ENCODE assay signal across 9 cellular contexts in genomic region chr22:37777122-37777687, GRCh38. TPM values are rescaled to one million over a fixed set of nuclear protein-coding genes. Genes with fewer than 3 reads are reported as not detected.
A peak's percentile ranks its signal among the peaks of the same experiment; 100 is the strongest.
DNase-seq lines count a peak whose midpoint lies in the region; ATAC-seq, FAIRE-seq and TF ChIP-seq lines count a peak whose summit lies in the region.
"Had no signal": no experiment of that assay in that cellular context is flagged by ENCODE, and none has a peak within 500 bp of the region (broad histone marks: within the 10 kb centered on the region; RNA-seq: fewer than 3 reads in every experiment).

No MANE protein-coding gene starts in this region.

- no peak overlapping the region for H2BK120ac ChIP-seq in mesenchymal stem cell (ENCODE audit: low read depth, low read length)

- no peak overlapping the region for H2BK15ac ChIP-seq in mesenchymal stem cell (ENCODE audit: low read depth, poor library complexity, severe bottlenecking)

- H3K79me1 ChIP-seq in mesenchymal stem cell (replicated peaks; ENCODE audit: low read length, poor library complexity, severe bottlenecking) = no peaks in the 10 kb centered on the region

- no peak overlapping the region for H3K27ac ChIP-seq in mesenchymal stem cell (ENCODE audit: low read length, poor library complexity, severe bottlenecking)
- H3K27ac ChIP-seq: HL-60 had no signal

- ATAC-seq in HG02571 (IDR thresholded peaks at IDR 0.05; ENCODE audit: unreplicated experiment) = no peak
- no peak for ATAC-seq in HG02870 (IDR thresholded peaks at IDR 0.05; ENCODE audit: unreplicated experiment)

- H2BK12ac ChIP-seq in mesenchymal stem cell (ENCODE audit: low read length in 2 of 2) = peak overlapping the region in 1 of 2 experiments; percentile 17

- WGBS in mesenchymal stem cell = 48% methylated on average over 10 of the region's 11 CpGs

- no peak for TF ChIP-seq CTCF in HFFc6 (IDR thresholded peaks at IDR 0.05)

- H3K9ac ChIP-seq in mesenchymal stem cell (ENCODE audit: low read length) = no peak overlapping the region

- H3K4ac ChIP-seq in mesenchymal stem cell (ENCODE audit: low read depth in 1 of 2, low read length in 2 of 2) = no peak overlapping the region

- no peaks in the 10 kb centered on the region for H3K27me3 ChIP-seq in mesenchymal stem cell (ENCODE audit: control insufficient read depth in 1 of 2, insufficient read depth in 1 of 2, low read length in 2 of 2)

- H3K27me3 Mint-ChIP-seq in HFFc6 (ENCODE audit: insufficient read depth) = peaks cover 9% of the 10 kb centered on the region

- peaks cover 13% of the 10 kb centered on the region for H3K4me1 ChIP-seq in mesenchymal stem cell (ENCODE audit: control insufficient read depth, insufficient read depth, low read depth, low read length)

- H3K27ac Mint-ChIP-seq in HFFc6 = peak overlapping the region; percentile 92

- DNase-seq in DMS53 (lab: John Stamatoyannopoulos, UW) (peak; percentile 87), HFFc6 (peak; percentile 87), amniotic epithelial cell (ENCODE audit: low read depth) (peak; percentile 61), mesenchymal stem cell (peak; percentile 77), Ammon's horn (ENCODE audit: low spot score) (no peak), HTR-8/SVneo (ENCODE audit: insufficient read length, low spot score) (no peak)

- no peak overlapping the region for H3K18ac ChIP-seq in mesenchymal stem cell (ENCODE audit: low read depth in 1 of 2, low read length in 2 of 2)

- no peak overlapping the region for H4K8ac ChIP-seq in mesenchymal stem cell (ENCODE audit: low read length)

- H3K9me3 ChIP-seq in mesenchymal stem cell (ENCODE audit: control insufficient read depth, low read length) = no peaks in the 10 kb centered on the region

- H3K14ac ChIP-seq in mesenchymal stem cell (ENCODE audit: low read length in 2 of 2) = no peak overlapping the region

- peaks cover 36% of the 10 kb centered on the region for H3K36me3 Mint-ChIP-seq in HFFc6 (ENCODE audit: low read depth)

- H2BK5ac ChIP-seq in mesenchymal stem cell (ENCODE audit: low read depth, low read length, poor library complexity, severe bottlenecking) = no peak overlapping the region

- H3K4me3 ChIP-seq in mesenchymal stem cell (ENCODE audit: insufficient read depth in 1 of 2, low read depth in 1 of 2, low read length in 2 of 2) = no peak overlapping the region

- peaks cover 75% of the 10 kb centered on the region for H3K4me1 Mint-ChIP-seq in HFFc6 (ENCODE audit: low read depth)

- H3K9me3 Mint-ChIP-seq in HFFc6 = no peaks in the 10 kb centered on the region; the same call in 1 of the 2 replicates

- H3K4me2 ChIP-seq in mesenchymal stem cell (ENCODE audit: low read length, poor library complexity, severe bottlenecking) = no peak overlapping the region

- H3K4me3 Mint-ChIP-seq in HFFc6 = peak overlapping the region; percentile 58; the same call in 1 of the 2 replicates

- peaks cover 34 to 40% of the 10 kb centered on the region in 2 experiments for H3K36me3 ChIP-seq in mesenchymal stem cell (ENCODE audit: control insufficient read depth in 1 of 2, insufficient read depth in 2 of 2, low read depth in 1 of 2, low read length in 2 of 2)

- FAIRE-seq in HTR-8/SVneo (lab: Jason Lieb, UNC) = no peak

- H4K91ac ChIP-seq in mesenchymal stem cell (ENCODE audit: low read length) = no peak overlapping the region

- no peak overlapping the region for H3K23ac ChIP-seq in mesenchymal stem cell (ENCODE audit: low read length in 2 of 2)

- H2AFZ ChIP-seq in mesenchymal stem cell (ENCODE audit: low read depth, low read length) = no peak overlapping the region

- no peak overlapping the region for H2AK5ac ChIP-seq in mesenchymal stem cell (ENCODE audit: low read length, severe bottlenecking)

RNA-seq across cellular contexts. Expression of gene GCAT, which starts 30.5 kb away (rescaled TPM):
- total RNA-seq in HFFc6 (2021; fragmentation: NEBNext Ultra II Directional; extraction: Animal tissue kit (Norgen Biotek cat#: 25700)) = 10 to 100 TPM; 27.6 to 42.3 (median 29.2) TPM
- 10.7 TPM for polyA plus RNA-seq in mesenchymal stem cell (2013, experiment 1 of 2)
- polyA plus RNA-seq in mesenchymal stem cell (2013, experiment 2 of 2) = 11.7 TPM

RNA-seq across cellular contexts. Expression of gene GALR3, which starts 46.0 kb away (rescaled TPM):
- not detected for total RNA-seq in HFFc6 (2021; fragmentation: NEBNext Ultra II Directional; extraction: Animal tissue kit (Norgen Biotek cat#: 25700))
- polyA plus RNA-seq in mesenchymal stem cell (2013, experiment 1 of 2) = not detected
- not detected for polyA plus RNA-seq in mesenchymal stem cell (2013, experiment 2 of 2)

Comparison
In these comparisons a context has a peak if more than half of its experiments do, and no peak if none do; other contexts are left out.
1. DNase-seq: peak in DMS53 (single experiment), HFFc6 (single experiment), amniotic epithelial cell (single experiment) and mesenchymal stem cell (single experiment); none in Ammon's horn (single experiment) and HTR-8/SVneo (single experiment).